17 cellular contexts compared by ENCODE assay signal in genomic region chr3:183163563-183163962, GRCh38. TPM values are rescaled to one million over a fixed set of nuclear protein-coding genes. Genes with fewer than 3 reads are reported as not detected.
A peak's percentile ranks its signal among the peaks of the same experiment; 100 is the strongest.
DNase-seq lines count a peak whose midpoint lies in the region; ATAC-seq and TF ChIP-seq lines count a peak whose summit lies in the region.
"Had no signal": no experiment of that assay in that cellular context is flagged by ENCODE, and none has a peak within 500 bp of the region (broad histone marks: within the 10 kb centered on the region; RNA-seq: fewer than 3 reads in every experiment).

No MANE protein-coding gene starts in this region.

- H3K4me3 ChIP-seq in mammary epithelial cell (replicated peaks in 1 of 3; ENCODE audit: insufficient read depth in 1 of 3, low read depth in 2 of 3, low read length in 3 of 3), result no peak overlapping the region

- no peaks in the 10 kb centered on the region for H3K4me1 Mint-ChIP-seq in MCF 10A (ENCODE audit: insufficient read depth, unreplicated experiment)
- H3K4me1 Mint-ChIP-seq in activated CD8-positive, alpha-beta T cell treated with anti-CD3 and anti-CD28 coated beads for 36 hours (ENCODE audit: low read depth), result peaks cover 30% of the 10 kb centered on the region
- H3K4me1 Mint-ChIP-seq in mesothelial cell of epicardium, result peaks cover 11% of the 10 kb centered on the region

- H3K27ac ChIP-seq in mammary epithelial cell (ENCODE audit: insufficient read depth, low read depth, low read length), result no peak overlapping the region
- H3K27ac ChIP-seq: testis had no signal

- CTCF ChIA-PET in MCF 10A (lab: Yijun Ruan, JAX), result no interaction called here
- CTCF ChIA-PET in mammary epithelial cell (lab: Charles Lee; ENCODE audit: low non-redundant PET), result no interaction called here
- CTCF ChIA-PET in activated CD8-positive, alpha-beta T cell treated with anti-CD3 and anti-CD28 coated beads for 36 hours (lab: Charles Lee), result interaction anchor here (1.6 to 2.7 kb wide), 2 partner anchors 22 to 41 kb away, joined by 6 to 14 read pairs; no protein-coding TSS in a partner anchor

- dilution Hi-C loops in mammary epithelial cell (cut with HindIII; ENCODE audit: low sequenced_read_pairs), result no loop called here

- H3K36me3 ChIP-seq in mammary epithelial cell (ENCODE audit: insufficient read depth, low read length), result no peaks in the 10 kb centered on the region

- H3K4me3 Mint-ChIP-seq in MCF 10A (ENCODE audit: unreplicated experiment), result peak overlapping the region; percentile 74
- H3K4me3 Mint-ChIP-seq in activated CD8-positive, alpha-beta T cell treated with anti-CD3 and anti-CD28 coated beads for 36 hours, result peak overlapping the region; percentile 87
- peak overlapping the region; percentile 53 for H3K4me3 Mint-ChIP-seq in mesothelial cell of epicardium

- TF ChIP-seq CTCF in MCF 10A (IDR thresholded peaks at IDR 0.05; ENCODE audit: unreplicated experiment) (no peak), mammary epithelial cell (conservative IDR thresholded peaks at IDR 0.05 in 1 of 2, IDR thresholded peaks at IDR 0.05 in 1 of 2; ENCODE audit: extremely low read depth in 1 of 2, insufficient read depth in 1 of 2, low read depth in 1 of 2, low read length in 2 of 2) (no peak), mesothelial cell of epicardium (IDR thresholded peaks at IDR 0.05; ENCODE audit: unreplicated experiment) (no peak)
- TF ChIP-seq CTCF in activated CD8-positive, alpha-beta T cell treated with anti-CD3 and anti-CD28 coated beads for 36 hours (IDR thresholded peaks at IDR 0.05), result no peak

- no peak overlapping the region for H3K9ac ChIP-seq in mammary epithelial cell (ENCODE audit: insufficient read depth, low read length)

- POLR2A ChIA-PET in MCF 10A (lab: Yijun Ruan, JAX), result no interaction called here
- POLR2A ChIA-PET in activated CD8-positive, alpha-beta T cell treated with anti-CD3 and anti-CD28 coated beads for 36 hours (lab: Charles Lee), result interaction anchor here (1.1 to 1.3 kb wide), 2 partner anchors 8 to 9 kb away, joined by 3 to 4 read pairs; no protein-coding TSS in a partner anchor

- no peaks in the 10 kb centered on the region for H3K79me2 ChIP-seq in mammary epithelial cell (ENCODE audit: insufficient read depth, low read length)

- H3K27me3 Mint-ChIP-seq in MCF 10A (ENCODE audit: insufficient read depth, unreplicated experiment), result no peaks in the 10 kb centered on the region
- H3K27me3 Mint-ChIP-seq in activated CD8-positive, alpha-beta T cell treated with anti-CD3 and anti-CD28 coated beads for 36 hours, result no peaks in the 10 kb centered on the region
- H3K27me3 Mint-ChIP-seq in mesothelial cell of epicardium (ENCODE audit: low read depth), result peaks cover 11% of the 10 kb centered on the region

- H3K9me3 Mint-ChIP-seq in MCF 10A (ENCODE audit: unreplicated experiment) (no peaks in the 10 kb centered on the region), mesothelial cell of epicardium (peaks cover 7% of the 10 kb centered on the region)
- H3K9me3 Mint-ChIP-seq in activated CD8-positive, alpha-beta T cell treated with anti-CD3 and anti-CD28 coated beads for 36 hours, result no peaks in the 10 kb centered on the region

- BruUV-seq in MCF 10A (replicated peaks; lab: Mats Ljungman, UMichigan) (no TSS peak), mammary epithelial cell (replicated peaks; lab: Mats Ljungman, UMichigan) (no TSS peak)

- 97% methylated on average over 12 of the region's 25 CpGs for WGBS in mammary epithelial cell (ENCODE audit: low coverage, missing lambda C conversion rate)

- no peak overlapping the region for H2AFZ ChIP-seq in mammary epithelial cell (ENCODE audit: low read depth, low read length)

- H3K27ac Mint-ChIP-seq in MCF 10A (ENCODE audit: low read depth, unreplicated experiment), result peak overlapping the region; percentile 64
- H3K27ac Mint-ChIP-seq in activated CD8-positive, alpha-beta T cell treated with anti-CD3 and anti-CD28 coated beads for 36 hours, result no peak overlapping the region
- H3K27ac Mint-ChIP-seq in mesothelial cell of epicardium, result no peak overlapping the region

- DNase-seq in MCF 10A (ENCODE audit: unreplicated experiment) (no peak), mammary epithelial cell (no peak), mesothelial cell of epicardium (ENCODE audit: low spot score in 2 of 2, unreplicated experiment in 2 of 2) (no peak), putamen (ENCODE audit: low spot score) (no peak), cortex of kidney (lab: John Stamatoyannopoulos, UW) (no peak), RPMI8226 (no peak)
- DNase-seq in activated CD8-positive, alpha-beta T cell treated with anti-CD3 and anti-CD28 coated beads for 36 hours, result no peak
- DNase-seq in central memory CD4-positive, alpha-beta T cell, result no peak
- DNase-seq: activated CD4-positive, CD25-positive, alpha-beta regulatory T cell; cerebellar nuclear complex; GF-D8; hypothalamus; mesendoderm; NCI-H1694 treated with DMSO at 0.1 percent for 48 hours; NCI-H345; SW 1271; testis had no signal

- in situ Hi-C loops in mammary epithelial cell (cut with MboI; ENCODE audit: low sequenced_read_pairs in 2 of 2), result no loop called here

- no peaks in the 10 kb centered on the region for H3K27me3 ChIP-seq in mammary epithelial cell (ENCODE audit: insufficient read depth, low read length)
- H3K27me3 ChIP-seq: testis had no signal

- intact Hi-C loops in MCF 10A (cut with micrococcal nuclease), result no loop called here
- intact Hi-C loops in mammary epithelial cell (cut with micrococcal nuclease), result no loop called here
- intact Hi-C loops in activated CD8-positive, alpha-beta T cell treated with anti-CD3 and anti-CD28 coated beads for 36 hours (cut with micrococcal nuclease), result no loop called here

- peaks cover 10% of the 10 kb centered on the region for H3K4me1 ChIP-seq in mammary epithelial cell (ENCODE audit: insufficient read depth, low read length)
- H3K4me1 ChIP-seq: testis had no signal

- no peaks in the 10 kb centered on the region for H4K20me1 ChIP-seq in mammary epithelial cell (ENCODE audit: insufficient read depth, low read length)

- no peaks in the 10 kb centered on the region for H3K9me3 ChIP-seq in mammary epithelial cell (replicated peaks; ENCODE audit: insufficient read depth, low read length)
- H3K9me3 ChIP-seq: testis had no signal

- no peaks in the 10 kb centered on the region for H3K36me3 Mint-ChIP-seq in MCF 10A (ENCODE audit: insufficient read depth, unreplicated experiment)
- peaks cover 9% of the 10 kb centered on the region for H3K36me3 Mint-ChIP-seq in activated CD8-positive, alpha-beta T cell treated with anti-CD3 and anti-CD28 coated beads for 36 hours (ENCODE audit: low read depth)
- H3K36me3 Mint-ChIP-seq in mesothelial cell of epicardium, result no peaks in the 10 kb centered on the region

- ATAC-seq in activated CD8-positive, alpha-beta T cell treated with anti-CD3 and anti-CD28 coated beads for 36 hours, result no peak

- H3K4me2 ChIP-seq in mammary epithelial cell (ENCODE audit: insufficient read depth, low read depth, low read length), result no peak overlapping the region

RNA-seq across cellular contexts. Expression of gene LAMP3, which starts 1.0 kb away (rescaled TPM):
- total RNA-seq in MCF 10A (2022), result 3.5 and 10.8 TPM in 2 replicates
- 1 to 10 TPM in 1 of 2 donors, under 1 TPM in 1; 0.83 to 1.7 TPM for total RNA-seq in mammary epithelial cell
- 0.40 TPM for polyA plus RNA-seq in mammary epithelial cell
- polyA minus RNA-seq in mammary epithelial cell, result not detected
- 1 to 10 TPM; 8.5 to 9.0 TPM for total RNA-seq in activated CD8-positive, alpha-beta T cell treated with anti-CD3 and anti-CD28 coated beads for 36 hours
- 1.5 to 1.9 TPM (median 1.7 TPM) in 3 replicates for total RNA-seq in mesothelial cell of epicardium
